Comparison of ENCODE assay signal across 15 cellular contexts in the genomic region with DNA sequence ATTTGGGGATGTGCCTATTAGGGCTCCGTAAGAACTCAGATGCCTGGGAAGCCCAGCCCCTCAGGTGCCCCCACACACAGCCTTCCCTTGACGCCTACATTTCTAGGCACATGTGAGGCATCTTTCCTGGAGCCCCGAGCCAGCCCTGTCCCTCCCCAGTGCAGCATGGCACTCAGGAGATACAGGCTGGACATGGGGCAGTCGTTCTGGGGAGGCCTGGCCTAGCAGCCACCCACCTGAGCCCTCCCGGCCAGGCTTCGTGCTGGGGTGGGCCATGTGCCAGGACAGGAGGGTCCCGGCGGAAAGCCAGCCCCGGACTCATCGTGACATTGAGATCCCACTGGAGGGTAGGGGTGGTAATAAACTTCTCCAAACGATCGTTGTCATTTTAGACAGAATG. TPM values are rescaled to one million over a fixed set of nuclear protein-coding genes. Genes with fewer than 3 reads are reported as not detected.
"Had no signal": no experiment of that assay in that cellular context is flagged by ENCODE, and none has a peak within 500 bp of the region (broad histone marks: within the 10 kb centered on the region; RNA-seq: fewer than 3 reads in every experiment).

No MANE protein-coding gene starts in this region.

- H3K4me3 Mint-ChIP-seq: activated naive CD4-positive, alpha-beta T cell treated with anti-CD3 and anti-CD28 coated beads for 36 hours; nephron had no signal

- FAIRE-seq: colon, keratinocyte had no signal

- H3K27ac Mint-ChIP-seq: activated naive CD4-positive, alpha-beta T cell treated with anti-CD3 and anti-CD28 coated beads for 36 hours; nephron had no signal

- H3K36me3 ChIP-seq: prostate gland, uterus had no signal

- H3K27me3 ChIP-seq: cardiac muscle cell, esophagus muscularis mucosa, tibial artery, uterus had no signal

- H3K4me1 ChIP-seq: prostate gland, tibial artery, uterus had no signal

- DNase-seq: activated CD4-positive, CD25-positive, alpha-beta regulatory T cell treated with anti-CD3 and anti-CD28 coated beads, Interleukin-2, amount 50 U/mL, for 72 hours; activated naive CD4-positive, alpha-beta T cell treated with anti-CD3 and anti-CD28 coated beads for 36 hours; activated T-cell treated with anti-CD3 and anti-CD28 coated beads for 4 hours; mesendoderm; occipital lobe; right cardiac atrium; uterus had no signal

- H3K9me3 Mint-ChIP-seq: activated naive CD4-positive, alpha-beta T cell treated with anti-CD3 and anti-CD28 coated beads for 36 hours had no signal

- H3K27ac ChIP-seq: cardiac muscle cell, esophagus muscularis mucosa, left ventricle myocardium inferior, prostate gland, tibial artery, uterus had no signal

- ATAC-seq: right cardiac atrium had no signal

- H3K4me3 ChIP-seq: cardiac muscle cell, esophagus muscularis mucosa, left ventricle myocardium inferior, prostate gland, tibial artery, uterus had no signal

- H3K9me3 ChIP-seq: esophagus muscularis mucosa, left ventricle myocardium inferior, prostate gland, tibial artery, uterus had no signal

RNA-seq across cellular contexts. Expression of gene BOK, which starts 15.2 kb away (rescaled TPM):
- total RNA-seq: activated naive CD4-positive, alpha-beta T cell treated with anti-CD3 and anti-CD28 coated beads for 36 hours had no signal
